8 cellular contexts compared by ENCODE assay signal in the genomic region with DNA sequence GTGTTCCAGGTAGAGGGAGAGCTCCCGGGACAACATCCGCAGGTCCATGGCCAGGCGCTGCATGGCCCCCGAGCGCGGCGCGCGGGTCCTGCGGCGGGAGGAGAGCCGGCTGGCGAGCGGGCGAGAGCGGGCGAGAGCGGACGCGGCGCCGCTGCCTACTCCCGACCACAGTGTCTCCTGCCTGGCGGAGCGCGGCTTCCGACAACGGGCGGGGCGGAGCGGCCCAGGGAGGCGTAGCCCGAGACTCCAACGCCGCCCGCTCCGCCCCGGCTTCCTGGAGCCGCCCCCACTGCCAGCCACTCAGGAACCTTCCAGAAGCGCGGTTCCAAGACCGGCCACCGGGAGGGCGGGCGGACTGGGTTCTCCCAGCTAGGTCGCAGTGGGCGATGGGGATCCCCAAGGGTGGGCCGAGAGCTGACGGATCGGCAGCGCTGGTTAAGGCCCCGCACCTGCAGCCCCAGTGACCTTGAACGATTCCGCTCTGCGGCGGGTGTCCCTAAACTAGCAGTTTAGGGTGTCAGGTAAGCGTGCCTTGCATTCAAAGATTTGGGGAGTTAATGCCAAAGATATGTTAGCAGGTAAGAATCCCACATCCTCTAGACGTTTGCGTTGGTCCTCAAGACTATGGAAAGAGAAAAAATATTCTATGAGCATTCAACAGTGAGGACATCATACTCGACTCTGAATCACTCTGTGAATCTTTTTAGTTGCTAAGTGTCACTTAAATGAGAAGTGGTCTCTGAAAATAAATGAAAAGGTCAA. TPM values are rescaled to one million over a fixed set of nuclear protein-coding genes. Genes with fewer than 3 reads are reported as not detected.
A peak's percentile ranks its signal among the peaks of the same experiment; 100 is the strongest.
DNase-seq lines count a peak whose midpoint lies in the region; ATAC-seq, FAIRE-seq and TF ChIP-seq lines count a peak whose summit lies in the region.

A gene with protein sequence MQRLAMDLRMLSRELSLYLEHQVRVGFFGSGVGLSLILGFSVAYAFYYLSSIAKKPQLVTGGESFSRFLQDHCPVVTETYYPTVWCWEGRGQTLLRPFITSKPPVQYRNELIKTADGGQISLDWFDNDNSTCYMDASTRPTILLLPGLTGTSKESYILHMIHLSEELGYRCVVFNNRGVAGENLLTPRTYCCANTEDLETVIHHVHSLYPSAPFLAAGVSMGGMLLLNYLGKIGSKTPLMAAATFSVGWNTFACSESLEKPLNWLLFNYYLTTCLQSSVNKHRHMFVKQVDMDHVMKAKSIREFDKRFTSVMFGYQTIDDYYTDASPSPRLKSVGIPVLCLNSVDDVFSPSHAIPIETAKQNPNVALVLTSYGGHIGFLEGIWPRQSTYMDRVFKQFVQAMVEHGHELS (minus strand): TSS at position 172 of the 762 bp plus-strand sequence. CDS start 109 bp downstream, at position 63.

- POLR2A ChIA-PET in AG04450 (lab: Yijun Ruan, JAX) = interaction anchor here (0.6 to 2.0 kb wide), 5 partner anchors 15 to 37 kb away, joined by 3 to 15 read pairs (median 3); a partner anchor contains a TSS

- FAIRE-seq in bronchial epithelial cell (lab: Jason Lieb, UNC) = no peak

- H3K4me3 ChIP-seq in AG04450 (ENCODE audit: low read depth, low read length) (peak within 1 kb of the TSS; percentile 85), WI38 (ENCODE audit: low read depth, low read length) (peak within 1 kb of the TSS; percentile 80), bronchial epithelial cell (ENCODE audit: low read depth, low read length) (peak within 1 kb of the TSS; percentile 57)

- peak within 1 kb of the TSS; percentile 39 for H3K27ac ChIP-seq in AG04450 (ENCODE audit: low read depth, low read length)

- peaks cover 2% of the 10 kb centered on the region; the same call in 1 of the 2 replicates for H3K9me3 ChIP-seq in AG04450 (ENCODE audit: control insufficient read depth, insufficient read depth, low read length)

- DNase-seq in AG04450 (ENCODE audit: low read depth, low spot score) (peak; percentile 62), NCI-H2196 (lab: John Stamatoyannopoulos, UW; ENCODE audit: unreplicated experiment) (peak; percentile 93), bronchial epithelial cell (ENCODE audit: low read depth) (peak; percentile 81), inferior parietal cortex (ENCODE audit: extremely low spot score) (peak; percentile 89)
- peak; percentile 72 to 85 for DNase-seq in stimulated activated CD4-positive, alpha-beta T cell treated with anti-CD3 and anti-CD28 coated beads, Interleukin-12 subunit alpha, Interleukin-12 subunit beta, amount 100 ng/mL, for 24 hours (ENCODE audit: low read depth in 2 of 2)

- CTCF ChIA-PET in AG04450 (lab: Charles Lee) = interaction anchor here (1.3 to 1.6 kb wide), 2 partner anchors 26 to 104 kb away, joined by 3 to 6 read pairs; a partner anchor contains a TSS

- no peaks in the 10 kb centered on the region for H3K36me3 ChIP-seq in bronchial epithelial cell (ENCODE audit: control insufficient read depth, insufficient read depth, low read length)

- ATAC-seq in GM18868 (IDR thresholded peaks at IDR 0.05; ENCODE audit: unreplicated experiment) (peak; percentile 92), HG03108 (IDR thresholded peaks at IDR 0.05; ENCODE audit: unreplicated experiment) (peak; percentile 95)

- TF ChIP-seq CTCF in AG04450 (IDR thresholded peaks at IDR 0.05; ENCODE audit: low read depth, low read length) (peak; percentile 45), WI38 (IDR thresholded peaks at IDR 0.05; ENCODE audit: low read depth, low read length) (peak; percentile 32), bronchial epithelial cell (IDR thresholded peaks at IDR 0.05; ENCODE audit: insufficient read depth, low read length, severe bottlenecking) (peak; percentile 50)

- H3K27me3 ChIP-seq in AG04450 (ENCODE audit: control insufficient read depth, insufficient read depth, low read length) = no peaks in the 10 kb centered on the region
- no peaks in the 10 kb centered on the region for H3K27me3 ChIP-seq in bronchial epithelial cell (ENCODE audit: control insufficient read depth, insufficient read depth, low read length)

RNA-seq across cellular contexts. Expression of the gene that starts here (rescaled TPM):
- 3.9 and 5.7 TPM in 2 replicates for polyA plus RNA-seq in AG04450 (2011; rRNA removed)
- 1.3 and 3.7 TPM in 2 replicates for polyA minus RNA-seq in AG04450 (2011; rRNA and poly(A)+ RNA removed)
- total RNA-seq in bronchial epithelial cell = 10.5 and 17.3 TPM in 2 replicates

Comparison
In these comparisons a context has a peak if more than half of its experiments do, and no peak if none do; other contexts are left out.
1. Peak in every context shown above with its lines: DNase-seq, ATAC-seq, H3K4me3 ChIP-seq and H3K27ac ChIP-seq.